In genomic region chr16:67939507-67940435, GRCh38 we compare ENCODE assay signal across 11 cellular contexts. TPM values are rescaled to one million over a fixed set of nuclear protein-coding genes. Genes with fewer than 3 reads are reported as not detected.
DNase-seq lines count a peak whose midpoint lies in the region; ATAC-seq and TF ChIP-seq lines count a peak whose summit lies in the region.
"Had no signal": no experiment of that assay in that cellular context is flagged by ENCODE, and none has a peak within 500 bp of the region (broad histone marks: within the 10 kb centered on the region; RNA-seq: fewer than 3 reads in every experiment).

No MANE protein-coding gene starts in this region.

- intact Hi-C loops in left ventricle myocardium superior (cut with micrococcal nuclease): no loop called here
- intact Hi-C loops in activated T-helper 1 cell treated with anti-CD3 and anti-CD28 coated beads, Interleukin-12 subunit alpha, Interleukin-12 subunit beta, Interleukin-2, Interleukin-4 antibody, amounts not matched to agents 30 ng/mL and 10 ng/mL and 1 ng/mL, durations not matched to agents 14 hours and 24 hours and 36 hours (cut with micrococcal nuclease): loop anchor here (5.0 kb wide), 3 partner anchors 143 to 373 kb away; partner anchors contain the start of genes ESRP2, PRMT7 and SLC7A6OS

- H3K9me3 Mint-ChIP-seq in activated T-helper 1 cell treated with anti-CD3 and anti-CD28 coated beads, Interleukin-12 subunit alpha, Interleukin-12 subunit beta, Interleukin-2, Interleukin-4 antibody, amounts not matched to agents 30 ng/mL and 10 ng/mL and 1 ng/mL, durations not matched to agents 14 hours and 24 hours and 36 hours: no peaks in the 10 kb centered on the region
- no peaks in the 10 kb centered on the region for H3K9me3 Mint-ChIP-seq in natural killer cell treated with Interleukin-12 subunit alpha and Interleukin-12 subunit beta and Interleukin-15 and Interleukin-18, amount 100 ng/mL, for 72 hours

- H3K36me3 Mint-ChIP-seq in activated T-helper 1 cell treated with anti-CD3 and anti-CD28 coated beads, Interleukin-12 subunit alpha, Interleukin-12 subunit beta, Interleukin-2, Interleukin-4 antibody, amounts not matched to agents 30 ng/mL and 10 ng/mL and 1 ng/mL, durations not matched to agents 14 hours and 24 hours and 36 hours (ENCODE audit: low read depth): peaks cover 27% of the 10 kb centered on the region
- peaks cover 16% of the 10 kb centered on the region for H3K36me3 Mint-ChIP-seq in natural killer cell treated with Interleukin-12 subunit alpha and Interleukin-12 subunit beta and Interleukin-15 and Interleukin-18, amount 100 ng/mL, for 72 hours

- H3K27me3 ChIP-seq in right atrium auricular region: no peaks in the 10 kb centered on the region

- H3K4me3 Mint-ChIP-seq in activated T-helper 1 cell treated with anti-CD3 and anti-CD28 coated beads, Interleukin-12 subunit alpha, Interleukin-12 subunit beta, Interleukin-2, Interleukin-4 antibody, amounts not matched to agents 30 ng/mL and 10 ng/mL and 1 ng/mL, durations not matched to agents 14 hours and 24 hours and 36 hours: peak overlapping the region; percentile 33
- peak overlapping the region; percentile 10 for H3K4me3 Mint-ChIP-seq in natural killer cell treated with Interleukin-12 subunit alpha and Interleukin-12 subunit beta and Interleukin-15 and Interleukin-18, amount 100 ng/mL, for 72 hours

- ATAC-seq in left ventricle myocardium superior: no peak
- no peak for ATAC-seq in natural killer cell treated with Interleukin-12 subunit alpha and Interleukin-12 subunit beta and Interleukin-15 and Interleukin-18, amount 100 ng/mL, for 72 hours
- no peak for ATAC-seq in GM21737 (IDR thresholded peaks at IDR 0.05; ENCODE audit: unreplicated experiment)
- ATAC-seq in GM21360 (IDR thresholded peaks at IDR 0.05; ENCODE audit: unreplicated experiment): no peak

- H3K9me3 ChIP-seq in right atrium auricular region: no peaks in the 10 kb centered on the region
- H3K9me3 ChIP-seq: thoracic aorta had no signal

- DNase-seq in left ventricle myocardium superior (peak; percentile 80), right atrium auricular region (ENCODE audit: low spot score) (no peak), GDM1 (lab: John Stamatoyannopoulos, UW) (no peak), NOMO-1 treated with DMSO at 0.1 percent for 48 hours (lab: John Stamatoyannopoulos, UW; ENCODE audit: unreplicated experiment) (no peak)
- no peak for DNase-seq in activated T-helper 1 cell treated with anti-CD3 and anti-CD28 coated beads, Interleukin-12 subunit alpha, Interleukin-12 subunit beta, Interleukin-2, Interleukin-4 antibody, amounts not matched to agents 30 ng/mL and 10 ng/mL and 1 ng/mL, durations not matched to agents 14 hours and 24 hours and 36 hours (ENCODE audit: low spot score)
- no peak for DNase-seq in natural killer cell treated with Interleukin-12 subunit alpha and Interleukin-12 subunit beta and Interleukin-15 and Interleukin-18, amount 100 ng/mL, for 72 hours (ENCODE audit: low spot score)
- DNase-seq: NCI-H748 treated with DMSO at 0.1 percent for 48 hours had no signal

- TF ChIP-seq CTCF in right atrium auricular region (IDR thresholded peaks at IDR 0.05): no peak

- H3K4me1 ChIP-seq in right atrium auricular region: peaks cover 0 to 46% of the 10 kb centered on the region in 2 donors

- peaks cover 49% of the 10 kb centered on the region for H3K36me3 ChIP-seq in right atrium auricular region

- no peaks in the 10 kb centered on the region for H3K27me3 Mint-ChIP-seq in activated T-helper 1 cell treated with anti-CD3 and anti-CD28 coated beads, Interleukin-12 subunit alpha, Interleukin-12 subunit beta, Interleukin-2, Interleukin-4 antibody, amounts not matched to agents 30 ng/mL and 10 ng/mL and 1 ng/mL, durations not matched to agents 14 hours and 24 hours and 36 hours (ENCODE audit: insufficient read depth)
- H3K27me3 Mint-ChIP-seq in natural killer cell treated with Interleukin-12 subunit alpha and Interleukin-12 subunit beta and Interleukin-15 and Interleukin-18, amount 100 ng/mL, for 72 hours: no peaks in the 10 kb centered on the region

- no peak overlapping the region for H3K27ac ChIP-seq in right atrium auricular region
- H3K27ac ChIP-seq: thoracic aorta had no signal

- H3K4me1 Mint-ChIP-seq in activated T-helper 1 cell treated with anti-CD3 and anti-CD28 coated beads, Interleukin-12 subunit alpha, Interleukin-12 subunit beta, Interleukin-2, Interleukin-4 antibody, amounts not matched to agents 30 ng/mL and 10 ng/mL and 1 ng/mL, durations not matched to agents 14 hours and 24 hours and 36 hours (ENCODE audit: low read depth): peaks cover 42% of the 10 kb centered on the region
- peaks cover 31 to 36% of the 10 kb centered on the region in 2 donors for H3K4me1 Mint-ChIP-seq in natural killer cell treated with Interleukin-12 subunit alpha and Interleukin-12 subunit beta and Interleukin-15 and Interleukin-18, amount 100 ng/mL, for 72 hours (ENCODE audit: low read depth in 2 of 2)

- H3K27ac Mint-ChIP-seq in activated T-helper 1 cell treated with anti-CD3 and anti-CD28 coated beads, Interleukin-12 subunit alpha, Interleukin-12 subunit beta, Interleukin-2, Interleukin-4 antibody, amounts not matched to agents 30 ng/mL and 10 ng/mL and 1 ng/mL, durations not matched to agents 14 hours and 24 hours and 36 hours: peak overlapping the region; percentile 76
- no peak overlapping the region for H3K27ac Mint-ChIP-seq in natural killer cell treated with Interleukin-12 subunit alpha and Interleukin-12 subunit beta and Interleukin-15 and Interleukin-18, amount 100 ng/mL, for 72 hours

- no peak overlapping the region for H3K4me3 ChIP-seq in right atrium auricular region
- H3K4me3 ChIP-seq: thoracic aorta had no signal

RNA-seq across cellular contexts. Expression of gene PSMB10, which starts 3.1 kb away (rescaled TPM):
- total RNA-seq in left ventricle myocardium superior: 54.1 TPM
- total RNA-seq in right atrium auricular region: 10 to 100 TPM; 37.3 to 38.4 TPM
- 213 and 218 TPM in 2 replicates for total RNA-seq in activated T-helper 1 cell treated with anti-CD3 and anti-CD28 coated beads, Interleukin-12 subunit alpha, Interleukin-12 subunit beta, Interleukin-2, Interleukin-4 antibody, amounts not matched to agents 30 ng/mL and 10 ng/mL and 1 ng/mL, durations not matched to agents 14 hours and 24 hours and 36 hours
- 100 to 1,000 TPM; 259 to 316 TPM for total RNA-seq in natural killer cell treated with Interleukin-12 subunit alpha and Interleukin-12 subunit beta and Interleukin-15 and Interleukin-18, amount 100 ng/mL, for 72 hours

RNA-seq across cellular contexts. Expression of gene LCAT, which starts 4.1 kb away (rescaled TPM):
- 21.9 TPM for total RNA-seq in left ventricle myocardium superior
- total RNA-seq in right atrium auricular region: 10 to 100 TPM in 1 of 2 donors, 1 to 10 TPM in 1; 2.9 to 11.8 TPM
- 12.7 and 20.3 TPM in 2 replicates for total RNA-seq in activated T-helper 1 cell treated with anti-CD3 and anti-CD28 coated beads, Interleukin-12 subunit alpha, Interleukin-12 subunit beta, Interleukin-2, Interleukin-4 antibody, amounts not matched to agents 30 ng/mL and 10 ng/mL and 1 ng/mL, durations not matched to agents 14 hours and 24 hours and 36 hours
- 10 to 100 TPM; 11.4 to 44.7 TPM for total RNA-seq in natural killer cell treated with Interleukin-12 subunit alpha and Interleukin-12 subunit beta and Interleukin-15 and Interleukin-18, amount 100 ng/mL, for 72 hours

RNA-seq across cellular contexts. Expression of gene CTRL, which starts 8.1 kb away (rescaled TPM):
- total RNA-seq in left ventricle myocardium superior (0.37 TPM), right atrium auricular region (under 1 TPM in 1 of 2 donors, not detected in 1; 0.59 TPM)
- 5.5 and 6.9 TPM in 2 replicates for total RNA-seq in activated T-helper 1 cell treated with anti-CD3 and anti-CD28 coated beads, Interleukin-12 subunit alpha, Interleukin-12 subunit beta, Interleukin-2, Interleukin-4 antibody, amounts not matched to agents 30 ng/mL and 10 ng/mL and 1 ng/mL, durations not matched to agents 14 hours and 24 hours and 36 hours
- 10 to 100 TPM in 1 of 2 donors, 1 to 10 TPM in 1; 8.4 to 15.6 TPM for total RNA-seq in natural killer cell treated with Interleukin-12 subunit alpha and Interleukin-12 subunit beta and Interleukin-15 and Interleukin-18, amount 100 ng/mL, for 72 hours

RNA-seq across cellular contexts. Expression of gene SLC12A4, which starts 28.7 kb away (rescaled TPM):
- total RNA-seq in left ventricle myocardium superior: 95.5 TPM
- total RNA-seq in right atrium auricular region: 10 to 100 TPM; 39.5 to 85.9 TPM
- total RNA-seq in activated T-helper 1 cell treated with anti-CD3 and anti-CD28 coated beads, Interleukin-12 subunit alpha, Interleukin-12 subunit beta, Interleukin-2, Interleukin-4 antibody, amounts not matched to agents 30 ng/mL and 10 ng/mL and 1 ng/mL, durations not matched to agents 14 hours and 24 hours and 36 hours: 40.0 and 43.1 TPM in 2 replicates
- 10 to 100 TPM; 32.9 to 84.4 TPM for total RNA-seq in natural killer cell treated with Interleukin-12 subunit alpha and Interleukin-12 subunit beta and Interleukin-15 and Interleukin-18, amount 100 ng/mL, for 72 hours

RNA-seq across cellular contexts. Expression of gene DPEP3, which starts 40.5 kb away (rescaled TPM):
- total RNA-seq in left ventricle myocardium superior (not detected), right atrium auricular region (not detected)
- not detected in 2 replicates for total RNA-seq in activated T-helper 1 cell treated with anti-CD3 and anti-CD28 coated beads, Interleukin-12 subunit alpha, Interleukin-12 subunit beta, Interleukin-2, Interleukin-4 antibody, amounts not matched to agents 30 ng/mL and 10 ng/mL and 1 ng/mL, durations not matched to agents 14 hours and 24 hours and 36 hours
- not detected for total RNA-seq in natural killer cell treated with Interleukin-12 subunit alpha and Interleukin-12 subunit beta and Interleukin-15 and Interleukin-18, amount 100 ng/mL, for 72 hours
- total RNA-seq: H4, thoracic aorta had no signal
